Comparison of ENCODE assay signal across 8 cellular contexts in genomic region chr11:57349491-57350274, GRCh38. TPM values are rescaled to one million over a fixed set of nuclear protein-coding genes. Genes with fewer than 3 reads are reported as not detected.
DNase-seq lines count a peak whose midpoint lies in the region; ATAC-seq, FAIRE-seq and TF ChIP-seq lines count a peak whose summit lies in the region.

No MANE protein-coding gene starts in this region.

- H3K27me3 ChIP-seq in AG04450 (ENCODE audit: control insufficient read depth, insufficient read depth, low read length) (peaks cover 9% of the 10 kb centered on the region), SK-N-SH (ENCODE audit: insufficient read depth) (no peaks in the 10 kb centered on the region), adrenal gland (no peaks in the 10 kb centered on the region), skeletal muscle satellite cell (ENCODE audit: control insufficient read depth, insufficient read depth, low read length) (peaks cover 21% of the 10 kb centered on the region)

- no peaks in the 10 kb centered on the region for H3K9me2 ChIP-seq in SK-N-SH

- H3K27ac ChIP-seq in AG04450 (ENCODE audit: low read depth, low read length) (no peak overlapping the region), SK-N-SH (ENCODE audit: low read depth in 2 of 2, low read length in 1 of 2) (no peak overlapping the region), adrenal gland (peak overlapping the region in 1 of 5 donors; percentile 9)

- H3K4me3 ChIP-seq in AG04450 (ENCODE audit: low read depth, low read length) (no peak overlapping the region), SK-N-SH (ENCODE audit: low read depth in 2 of 2, low read length in 1 of 2) (peak overlapping the region in 1 of 2 experiments; percentile 46; a peak in 2 of 4 replicates), adrenal gland (no peak overlapping the region), skeletal muscle satellite cell (ENCODE audit: low read length) (no peak overlapping the region)

- intact Hi-C loops in adrenal gland (cut with DNase I): loop anchor here (5.0 to 10.0 kb wide), 6 partner anchors 105 to 295 kb away; partner anchors contain the start of gene YPEL4 (in 1 of the 2)

- peaks cover 7% of the 10 kb centered on the region for H3K9me3 ChIP-seq in AG04450 (ENCODE audit: control insufficient read depth, insufficient read depth, low read length)
- H3K9me3 ChIP-seq in SK-N-SH: no peaks in the 10 kb centered on the region
- H3K9me3 ChIP-seq in adrenal gland (replicated peaks in 1 of 3): no peaks in the 10 kb centered on the region
- peaks cover 4% of the 10 kb centered on the region for H3K9me3 ChIP-seq in skeletal muscle satellite cell (replicated peaks; ENCODE audit: low read length)

- H3K4me2 ChIP-seq in SK-N-SH (no peak overlapping the region; the same call in 1 of the 2 replicates), skeletal muscle satellite cell (ENCODE audit: low read length) (peak overlapping the region; percentile 59)

- DNase-seq in AG04450 (ENCODE audit: low read depth, low spot score) (no peak), H54 (ENCODE audit: insufficient read length, low spot score) (peak; percentile 81), SK-N-SH (peak; percentile 88), adrenal gland (peak; percentile 48 to 82 (median 72)), hepatic stellate cell (ENCODE audit: low spot score) (peak; percentile 81), SW 1271 (lab: John Stamatoyannopoulos, UW) (no peak)

- H3K9ac ChIP-seq in SK-N-SH (no peak overlapping the region), skeletal muscle satellite cell (ENCODE audit: low read depth, low read length) (no peak overlapping the region)

- no peak overlapping the region for H2AFZ ChIP-seq in SK-N-SH (ENCODE audit: low read depth)

- H3K36me3 ChIP-seq in SK-N-SH (replicated peaks in 1 of 2; ENCODE audit: control insufficient read depth in 1 of 2, insufficient read depth in 2 of 2, low read length in 1 of 2) (no peaks in the 10 kb centered on the region), adrenal gland (replicated peaks in 1 of 2) (no peaks in the 10 kb centered on the region), skeletal muscle satellite cell (ENCODE audit: insufficient read depth, low read length) (no peaks in the 10 kb centered on the region)

- no peaks in the 10 kb centered on the region for H4K20me1 ChIP-seq in SK-N-SH (ENCODE audit: insufficient read depth)

- WGBS in SK-N-SH (ENCODE audit: low lambda C conversion rate): 31% methylated on average over 29 of the region's 31 CpGs
- WGBS in adrenal gland, 4 donors: 8 to 15% (median 12%) methylated on average over 22 to 31 of the region's 31 CpGs

- TF ChIP-seq RAD21 in SK-N-SH (IDR thresholded peaks at IDR 0.05; ENCODE audit: low read length): peak; percentile 42

- TF ChIP-seq POLR2A in H54 (IDR thresholded peaks at IDR 0.05; ENCODE audit: low read depth, low read length): no peak
- TF ChIP-seq POLR2A in adrenal gland (IDR thresholded peaks at IDR 0.05): no peak

- FAIRE-seq in H54 (lab: Jason Lieb, UNC): no peak

- CTCF ChIA-PET in AG04450 (lab: Charles Lee): interaction anchor here (0.5 to 2.8 kb wide), 21 partner anchors 15 to 1205 kb away, joined by 3 to 23 read pairs (median 4); no protein-coding TSS in a partner anchor
- CTCF ChIA-PET in SK-N-SH (lab: Yijun Ruan, JAX): interaction anchor here (0.6 to 4.4 kb wide), 26 partner anchors 9 to 508 kb away, joined by 3 to 42 read pairs (median 4); partner anchors contain the start of genes SSRP1 and TIMM10

- no peak for ATAC-seq in HG02970 (IDR thresholded peaks at IDR 0.05; ENCODE audit: low FRiP score, unreplicated experiment)

- H3K4me1 ChIP-seq in SK-N-SH (ENCODE audit: control insufficient read depth in 1 of 2, insufficient read depth in 2 of 2, low read depth in 1 of 2, low read length in 1 of 2): peaks cover 0 to 2% of the 10 kb centered on the region in 2 experiments; a peak in 1 of 4 replicates
- no peaks in the 10 kb centered on the region for H3K4me1 ChIP-seq in adrenal gland (replicated peaks in 1 of 2)
- H3K4me1 ChIP-seq in skeletal muscle satellite cell (ENCODE audit: control insufficient read depth, insufficient read depth, low read length): peaks cover 7% of the 10 kb centered on the region

- POLR2A ChIA-PET in AG04450 (lab: Yijun Ruan, JAX): interaction anchor here (0.7 kb wide), 1 partner anchor 73 kb away, joined by 5 read pairs; no protein-coding TSS in a partner anchor
- POLR2A ChIA-PET in SK-N-SH (lab: Yijun Ruan, JAX): no interaction called here

- TF ChIP-seq EP300 in SK-N-SH (IDR thresholded peaks at IDR 0.05; ENCODE audit: borderline replicate concordance in 1 of 2, low read depth in 1 of 2, low read length in 1 of 2): no peak

- no peaks in the 10 kb centered on the region for H3F3A ChIP-seq in SK-N-SH (replicated peaks; ENCODE audit: insufficient read depth)

- TF ChIP-seq CTCF in AG04450 (IDR thresholded peaks at IDR 0.05; ENCODE audit: low read depth, low read length) (peak; percentile 89), SK-N-SH (IDR thresholded peaks at IDR 0.05) (peak; percentile 83), adrenal gland (IDR thresholded peaks at IDR 0.05) (peak; percentile 73 to 96 (median 84))

- H3K79me2 ChIP-seq in SK-N-SH (ENCODE audit: insufficient read depth): no peaks in the 10 kb centered on the region

TF ChIP-seq in SK-N-SH, 30 proteins besides CTCF, POLR2A, EP300 and RAD21 (continues in another document):
- TF ChIP-seq SMC3 (IDR thresholded peaks at IDR 0.05; ENCODE audit: low read depth, low read length) (peak; percentile 46), YY1 (IDR thresholded peaks at IDR 0.05; ENCODE audit: low read depth) (no peak), NFIC (IDR thresholded peaks at IDR 0.05; ENCODE audit: borderline replicate concordance) (peak; percentile 42; the same call in 1 of the 2 replicates), NRF1 (IDR thresholded peaks at IDR 0.05; ENCODE audit: low read depth, low read length) (no peak), POLR2AphosphoS5 (IDR thresholded peaks at IDR 0.05; ENCODE audit: low read depth, low read length) (no peak), MAX (IDR thresholded peaks at IDR 0.05; ENCODE audit: low read depth) (no peak), RXRA (IDR thresholded peaks at IDR 0.05; ENCODE audit: borderline replicate concordance, low read depth) (no peak), USF2 (IDR thresholded peaks at IDR 0.05; ENCODE audit: borderline replicate concordance, low read depth, low read length) (no peak), RFX5 (IDR thresholded peaks at IDR 0.05; ENCODE audit: low read length) (no peak)

RNA-seq across cellular contexts. Expression of gene P2RX3, which starts 11.5 kb away (rescaled TPM):
- polyA plus RNA-seq in AG04450 (2011; rRNA removed): not detected in 2 replicates
- not detected in 2 replicates for polyA minus RNA-seq in AG04450 (2011; rRNA and poly(A)+ RNA removed)
- polyA plus RNA-seq in SK-N-SH (2012; rRNA removed): not detected in 2 replicates
- not detected in 2 replicates for polyA plus RNA-seq in SK-N-SH (2012; cell fraction: cytosol; rRNA removed)
- polyA plus RNA-seq in SK-N-SH (2012; cell fraction: nucleus; rRNA removed): 0.05 TPM in 1 of 2 replicates, not detected in the other
- 1 to 10 TPM in 3 of 8 donors, under 1 TPM in 4, not detected in 1; 0.11 to 1.3 (median 0.87) TPM for total RNA-seq in adrenal gland
- polyA plus RNA-seq in adrenal gland: under 1 TPM in 2 of 3 donors, not detected in 1; 0.13 to 0.66 TPM
- total RNA-seq in skeletal muscle satellite cell (2012; rRNA removed): not detected in 2 replicates

RNA-seq across cellular contexts. Expression of gene SSRP1, which starts 14.0 kb away (rescaled TPM):
- polyA plus RNA-seq in AG04450 (2011; rRNA removed) (111 and 113 TPM in 2 replicates), SK-N-SH (2012; rRNA removed) (122 and 137 TPM in 2 replicates), adrenal gland (100 to 1,000 TPM in 1 of 3 donors, 10 to 100 TPM in 2; 25.3 to 106 (median 31.0) TPM)
- polyA minus RNA-seq in AG04450 (2011; rRNA and poly(A)+ RNA removed): 115 and 126 TPM in 2 replicates
- 146 and 159 TPM in 2 replicates for polyA plus RNA-seq in SK-N-SH (2012; cell fraction: cytosol; rRNA removed)
- polyA plus RNA-seq in SK-N-SH (2012; cell fraction: nucleus; rRNA removed): 103 and 108 TPM in 2 replicates
- 10 to 100 TPM; 37.4 to 68.3 (median 56.9) TPM for total RNA-seq in adrenal gland
- total RNA-seq in skeletal muscle satellite cell (2012; rRNA removed): 74.0 and 75.1 TPM in 2 replicates

RNA-seq across cellular contexts. Expression of gene TNKS1BP1, which starts 24.9 kb away (rescaled TPM):
- 59.4 and 63.8 TPM in 2 replicates for polyA plus RNA-seq in AG04450 (2011; rRNA removed)
- polyA minus RNA-seq in AG04450 (2011; rRNA and poly(A)+ RNA removed): 76.8 and 78.0 TPM in 2 replicates
- 29.6 and 43.3 TPM in 2 replicates for polyA plus RNA-seq in SK-N-SH (2012; rRNA removed)
- 18.0 and 25.0 TPM in 2 replicates for polyA plus RNA-seq in SK-N-SH (2012; cell fraction: cytosol; rRNA removed)
- 108 and 113 TPM in 2 replicates for polyA plus RNA-seq in SK-N-SH (2012; cell fraction: nucleus; rRNA removed)
- total RNA-seq in adrenal gland: 100 to 1,000 TPM in 7 of 8 donors, 10 to 100 TPM in 1; 98.2 to 203 (median 140) TPM
- polyA plus RNA-seq in adrenal gland: 100 to 1,000 TPM; 113 to 338 (median 209) TPM
- 48.2 and 67.3 TPM in 2 replicates for total RNA-seq in skeletal muscle satellite cell (2012; rRNA removed)

RNA-seq across cellular contexts. Expression of gene PRG3, which starts 31.3 kb away (rescaled TPM):
- polyA plus RNA-seq in AG04450 (2011; rRNA removed) (not detected in 2 replicates), SK-N-SH (2012; rRNA removed) (not detected in 2 replicates), adrenal gland (not detected)
- polyA minus RNA-seq in AG04450 (2011; rRNA and poly(A)+ RNA removed): not detected in 2 replicates
- not detected in 2 replicates for polyA plus RNA-seq in SK-N-SH (2012; cell fraction: cytosol; rRNA removed)
- polyA plus RNA-seq in SK-N-SH (2012; cell fraction: nucleus; rRNA removed): not detected in 2 replicates
- total RNA-seq in adrenal gland: not detected
- not detected in 2 replicates for total RNA-seq in skeletal muscle satellite cell (2012; rRNA removed)

RNA-seq across cellular contexts. Expression of gene PRG2, which starts 40.8 kb away (rescaled TPM):
- polyA plus RNA-seq in AG04450 (2011; rRNA removed) (not detected in 2 replicates), SK-N-SH (2012; rRNA removed) (not detected in 2 replicates), adrenal gland (under 1 TPM in 2 of 3 donors, not detected in 1; 0.24 to 0.97 TPM)
- polyA minus RNA-seq in AG04450 (2011; rRNA and poly(A)+ RNA removed): not detected in 2 replicates
- polyA plus RNA-seq in SK-N-SH (2012; cell fraction: cytosol; rRNA removed): not detected in 2 replicates
- not detected in 2 replicates for polyA plus RNA-seq in SK-N-SH (2012; cell fraction: nucleus; rRNA removed)
- total RNA-seq in adrenal gland: under 1 TPM in 1 of 8 donors, not detected in 7; 0.27 TPM
- 0.25 TPM in 1 of 2 replicates, not detected in the other for total RNA-seq in skeletal muscle satellite cell (2012; rRNA removed)

Comparison
In these comparisons a context has a peak if more than half of its experiments do, and no peak if none do; other contexts are left out.
1. DNase-seq: peak in H54 (single experiment), SK-N-SH (single experiment), adrenal gland (7 of 7) and hepatic stellate cell (single experiment); none in AG04450 (single experiment) and SW 1271 (0 of 2).
2. Peak in every context shown above with its lines, with median percentiles within 50 percentile points of each other: CTCF ChIP-seq.